ENCODE assay signal across 1 cellular context in the genomic region with DNA sequence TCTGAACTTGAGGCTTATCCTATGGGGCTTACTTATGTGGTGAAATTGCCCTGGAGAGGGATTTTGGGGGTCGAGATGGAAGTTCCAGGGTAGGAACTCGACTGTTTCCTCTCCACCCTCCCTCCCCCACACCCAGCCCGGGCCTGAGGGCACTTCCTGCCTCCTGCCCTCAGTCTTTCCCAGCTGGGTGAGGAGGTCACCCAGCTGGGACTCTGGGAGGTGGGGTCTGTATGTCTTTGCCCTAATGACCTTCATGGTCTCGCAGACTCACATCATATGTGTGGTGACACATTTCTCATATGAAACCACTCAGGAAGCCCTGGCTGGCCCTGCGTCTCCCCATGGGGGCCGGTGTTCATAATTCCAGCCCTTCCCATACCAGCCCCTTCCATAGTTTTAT.
TF ChIP-seq lines count a peak whose summit lies in the region.

No MANE protein-coding gene starts in this region.

TF ChIP-seq in WTC11, 78 proteins besides CTCF, POLR2A, EP300 and RAD21 (continued from another document):
- TF ChIP-seq, protein P1, sequence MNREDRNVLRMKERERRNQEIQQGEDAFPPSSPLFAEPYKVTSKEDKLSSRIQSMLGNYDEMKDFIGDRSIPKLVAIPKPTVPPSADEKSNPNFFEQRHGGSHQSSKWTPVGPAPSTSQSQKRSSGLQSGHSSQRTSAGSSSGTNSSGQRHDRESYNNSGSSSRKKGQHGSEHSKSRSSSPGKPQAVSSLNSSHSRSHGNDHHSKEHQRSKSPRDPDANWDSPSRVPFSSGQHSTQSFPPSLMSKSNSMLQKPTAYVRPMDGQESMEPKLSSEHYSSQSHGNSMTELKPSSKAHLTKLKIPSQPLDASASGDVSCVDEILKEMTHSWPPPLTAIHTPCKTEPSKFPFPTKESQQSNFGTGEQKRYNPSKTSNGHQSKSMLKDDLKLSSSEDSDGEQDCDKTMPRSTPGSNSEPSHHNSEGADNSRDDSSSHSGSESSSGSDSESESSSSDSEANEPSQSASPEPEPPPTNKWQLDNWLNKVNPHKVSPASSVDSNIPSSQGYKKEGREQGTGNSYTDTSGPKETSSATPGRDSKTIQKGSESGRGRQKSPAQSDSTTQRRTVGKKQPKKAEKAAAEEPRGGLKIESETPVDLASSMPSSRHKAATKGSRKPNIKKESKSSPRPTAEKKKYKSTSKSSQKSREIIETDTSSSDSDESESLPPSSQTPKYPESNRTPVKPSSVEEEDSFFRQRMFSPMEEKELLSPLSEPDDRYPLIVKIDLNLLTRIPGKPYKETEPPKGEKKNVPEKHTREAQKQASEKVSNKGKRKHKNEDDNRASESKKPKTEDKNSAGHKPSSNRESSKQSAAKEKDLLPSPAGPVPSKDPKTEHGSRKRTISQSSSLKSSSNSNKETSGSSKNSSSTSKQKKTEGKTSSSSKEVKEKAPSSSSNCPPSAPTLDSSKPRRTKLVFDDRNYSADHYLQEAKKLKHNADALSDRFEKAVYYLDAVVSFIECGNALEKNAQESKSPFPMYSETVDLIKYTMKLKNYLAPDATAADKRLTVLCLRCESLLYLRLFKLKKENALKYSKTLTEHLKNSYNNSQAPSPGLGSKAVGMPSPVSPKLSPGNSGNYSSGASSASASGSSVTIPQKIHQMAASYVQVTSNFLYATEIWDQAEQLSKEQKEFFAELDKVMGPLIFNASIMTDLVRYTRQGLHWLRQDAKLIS (CRISPR knock-in tag; IDR thresholded peaks at IDR 0.05; ENCODE audit: borderline replicate concordance) = no peak
- TF ChIP-seq, protein P2, sequence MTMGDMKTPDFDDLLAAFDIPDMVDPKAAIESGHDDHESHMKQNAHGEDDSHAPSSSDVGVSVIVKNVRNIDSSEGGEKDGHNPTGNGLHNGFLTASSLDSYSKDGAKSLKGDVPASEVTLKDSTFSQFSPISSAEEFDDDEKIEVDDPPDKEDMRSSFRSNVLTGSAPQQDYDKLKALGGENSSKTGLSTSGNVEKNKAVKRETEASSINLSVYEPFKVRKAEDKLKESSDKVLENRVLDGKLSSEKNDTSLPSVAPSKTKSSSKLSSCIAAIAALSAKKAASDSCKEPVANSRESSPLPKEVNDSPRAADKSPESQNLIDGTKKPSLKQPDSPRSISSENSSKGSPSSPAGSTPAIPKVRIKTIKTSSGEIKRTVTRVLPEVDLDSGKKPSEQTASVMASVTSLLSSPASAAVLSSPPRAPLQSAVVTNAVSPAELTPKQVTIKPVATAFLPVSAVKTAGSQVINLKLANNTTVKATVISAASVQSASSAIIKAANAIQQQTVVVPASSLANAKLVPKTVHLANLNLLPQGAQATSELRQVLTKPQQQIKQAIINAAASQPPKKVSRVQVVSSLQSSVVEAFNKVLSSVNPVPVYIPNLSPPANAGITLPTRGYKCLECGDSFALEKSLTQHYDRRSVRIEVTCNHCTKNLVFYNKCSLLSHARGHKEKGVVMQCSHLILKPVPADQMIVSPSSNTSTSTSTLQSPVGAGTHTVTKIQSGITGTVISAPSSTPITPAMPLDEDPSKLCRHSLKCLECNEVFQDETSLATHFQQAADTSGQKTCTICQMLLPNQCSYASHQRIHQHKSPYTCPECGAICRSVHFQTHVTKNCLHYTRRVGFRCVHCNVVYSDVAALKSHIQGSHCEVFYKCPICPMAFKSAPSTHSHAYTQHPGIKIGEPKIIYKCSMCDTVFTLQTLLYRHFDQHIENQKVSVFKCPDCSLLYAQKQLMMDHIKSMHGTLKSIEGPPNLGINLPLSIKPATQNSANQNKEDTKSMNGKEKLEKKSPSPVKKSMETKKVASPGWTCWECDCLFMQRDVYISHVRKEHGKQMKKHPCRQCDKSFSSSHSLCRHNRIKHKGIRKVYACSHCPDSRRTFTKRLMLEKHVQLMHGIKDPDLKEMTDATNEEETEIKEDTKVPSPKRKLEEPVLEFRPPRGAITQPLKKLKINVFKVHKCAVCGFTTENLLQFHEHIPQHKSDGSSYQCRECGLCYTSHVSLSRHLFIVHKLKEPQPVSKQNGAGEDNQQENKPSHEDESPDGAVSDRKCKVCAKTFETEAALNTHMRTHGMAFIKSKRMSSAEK (CRISPR knock-in tag; IDR thresholded peaks at IDR 0.05; ENCODE audit: borderline replicate concordance) = no peak
- TF ChIP-seq ELF4 (CRISPR knock-in tag; IDR thresholded peaks at IDR 0.05; ENCODE audit: low read depth) = no peak
- no peak for TF ChIP-seq PRRX2 (CRISPR knock-in tag; IDR thresholded peaks at IDR 0.05)
- no peak for TF ChIP-seq JAZF1 (CRISPR knock-in tag; IDR thresholded peaks at IDR 0.05)
- TF ChIP-seq NR2C2 (CRISPR knock-in tag; IDR thresholded peaks at IDR 0.05) = no peak
- TF ChIP-seq, protein P3, sequence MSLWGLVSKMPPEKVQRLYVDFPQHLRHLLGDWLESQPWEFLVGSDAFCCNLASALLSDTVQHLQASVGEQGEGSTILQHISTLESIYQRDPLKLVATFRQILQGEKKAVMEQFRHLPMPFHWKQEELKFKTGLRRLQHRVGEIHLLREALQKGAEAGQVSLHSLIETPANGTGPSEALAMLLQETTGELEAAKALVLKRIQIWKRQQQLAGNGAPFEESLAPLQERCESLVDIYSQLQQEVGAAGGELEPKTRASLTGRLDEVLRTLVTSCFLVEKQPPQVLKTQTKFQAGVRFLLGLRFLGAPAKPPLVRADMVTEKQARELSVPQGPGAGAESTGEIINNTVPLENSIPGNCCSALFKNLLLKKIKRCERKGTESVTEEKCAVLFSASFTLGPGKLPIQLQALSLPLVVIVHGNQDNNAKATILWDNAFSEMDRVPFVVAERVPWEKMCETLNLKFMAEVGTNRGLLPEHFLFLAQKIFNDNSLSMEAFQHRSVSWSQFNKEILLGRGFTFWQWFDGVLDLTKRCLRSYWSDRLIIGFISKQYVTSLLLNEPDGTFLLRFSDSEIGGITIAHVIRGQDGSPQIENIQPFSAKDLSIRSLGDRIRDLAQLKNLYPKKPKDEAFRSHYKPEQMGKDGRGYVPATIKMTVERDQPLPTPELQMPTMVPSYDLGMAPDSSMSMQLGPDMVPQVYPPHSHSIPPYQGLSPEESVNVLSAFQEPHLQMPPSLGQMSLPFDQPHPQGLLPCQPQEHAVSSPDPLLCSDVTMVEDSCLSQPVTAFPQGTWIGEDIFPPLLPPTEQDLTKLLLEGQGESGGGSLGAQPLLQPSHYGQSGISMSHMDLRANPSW (CRISPR knock-in tag; conservative IDR thresholded peaks at IDR 0.05; ENCODE audit: low read depth) = no peak
- TF ChIP-seq ZNF671 (CRISPR knock-in tag; IDR thresholded peaks at IDR 0.05) = no peak
